8 cellular contexts compared by ENCODE assay signal in genomic region chr17:29619251-29619650, GRCh38. TPM values are rescaled to one million over a fixed set of nuclear protein-coding genes. Genes with fewer than 3 reads are reported as not detected.
A peak's percentile ranks its signal among the peaks of the same experiment; 100 is the strongest.
DNase-seq lines count a peak whose midpoint lies in the region; ATAC-seq, FAIRE-seq and TF ChIP-seq lines count a peak whose summit lies in the region.

No MANE protein-coding gene starts in this region.

- no peaks in the 10 kb centered on the region for H3K27me3 ChIP-seq in keratinocyte (ENCODE audit: control insufficient read depth, extremely low read depth, insufficient read depth, low read length)
- H3K27me3 ChIP-seq in body of pancreas = peaks cover 0 to 30% of the 10 kb centered on the region in 2 donors

- H3K4me1 Mint-ChIP-seq in Calu3 (ENCODE audit: low read depth, unreplicated experiment) (peaks cover 14% of the 10 kb centered on the region), HFFc6 (ENCODE audit: low read depth) (peaks cover 59% of the 10 kb centered on the region), T-cell (peaks cover 51 to 57% (median 51%) of the 10 kb centered on the region in 3 donors)
- peaks cover 48% of the 10 kb centered on the region for H3K4me1 Mint-ChIP-seq in activated CD4-positive, alpha-beta T cell treated with anti-CD3 and anti-CD28 coated beads, Interleukin-2, amount 10 ng/mL, durations not matched to agents 24 days and 14 days

- H3K4me2 ChIP-seq in keratinocyte (ENCODE audit: control insufficient read depth, extremely low read depth, insufficient read depth, low read depth, low read length) = no peak overlapping the region

- H3K27ac Mint-ChIP-seq in Calu3 (ENCODE audit: unreplicated experiment) (no peak overlapping the region), HFFc6 (no peak overlapping the region), T-cell (no peak overlapping the region)
- no peak overlapping the region for H3K27ac Mint-ChIP-seq in activated CD4-positive, alpha-beta T cell treated with anti-CD3 and anti-CD28 coated beads, Interleukin-2, amount 10 ng/mL, durations not matched to agents 24 days and 14 days

- H3K4me3 ChIP-seq in WI38 (ENCODE audit: low read depth, low read length) (no peak overlapping the region), keratinocyte (ENCODE audit: control insufficient read depth in 2 of 3, extremely low read depth in 1 of 3, insufficient read depth in 2 of 3, low read depth in 1 of 3, low read length in 3 of 3) (no peak overlapping the region), body of pancreas (no peak overlapping the region)

- H3K9ac ChIP-seq in keratinocyte (ENCODE audit: control insufficient read depth, extremely low read depth, insufficient read depth, low read length) = no peak overlapping the region

- no peak overlapping the region for H3K27ac ChIP-seq in keratinocyte (ENCODE audit: control insufficient read depth, insufficient read depth, low read length)
- H3K27ac ChIP-seq in body of pancreas = no peak overlapping the region

- dilution Hi-C loops in keratinocyte (cut with MboI; ENCODE audit: extremely low pct_ligation_motif_present, low sequenced_read_pairs) = no loop called here

- CTCF ChIA-PET in Calu3 (lab: Charles Lee) = no interaction called here
- CTCF ChIA-PET in T-cell (lab: Charles Lee) = interaction anchor here in 1 of 2 donors (0.6 kb wide), 1 partner anchor 49 kb away, joined by 3 read pairs; no protein-coding TSS in a partner anchor

- H3K9me3 Mint-ChIP-seq in Calu3 (ENCODE audit: low read depth, unreplicated experiment) (no peaks in the 10 kb centered on the region), HFFc6 (no peaks in the 10 kb centered on the region), T-cell (no peaks in the 10 kb centered on the region)
- H3K9me3 Mint-ChIP-seq in activated CD4-positive, alpha-beta T cell treated with anti-CD3 and anti-CD28 coated beads, Interleukin-2, amount 10 ng/mL, durations not matched to agents 24 days and 14 days = no peaks in the 10 kb centered on the region

- no peaks in the 10 kb centered on the region for H4K20me1 ChIP-seq in keratinocyte (ENCODE audit: control insufficient read depth, extremely low read depth, insufficient read depth, low read length)

- DNase-seq in Calu3 (peak; percentile 15), HFFc6 (peak; percentile 52), keratinocyte (ENCODE audit: low read depth, low spot score) (no peak), T-cell (no peak), body of pancreas (no peak), midbrain (lab: John Stamatoyannopoulos, UW) (no peak)
- DNase-seq in activated CD4-positive, alpha-beta T cell treated with anti-CD3 and anti-CD28 coated beads, Interleukin-2, amount 10 ng/mL, durations not matched to agents 24 days and 14 days = no peak

- H3K36me3 ChIP-seq in keratinocyte (ENCODE audit: control insufficient read depth in 2 of 2, extremely low read depth in 1 of 2, insufficient read depth in 2 of 2, low read length in 2 of 2) (peaks cover 0 to 5% of the 10 kb centered on the region in 2 experiments), body of pancreas (replicated peaks in 1 of 2; ENCODE audit: insufficient read depth in 1 of 2, low read depth in 2 of 2) (no peaks in the 10 kb centered on the region)

- no peak overlapping the region for H2AFZ ChIP-seq in keratinocyte (ENCODE audit: control insufficient read depth, low read length)

- no TSS peak for BruUV-seq in Calu3 (replicated peaks; lab: Mats Ljungman, UMichigan)

- H3K4me3 Mint-ChIP-seq in Calu3 (ENCODE audit: low read depth, unreplicated experiment) = no peak overlapping the region
- H3K4me3 Mint-ChIP-seq in HFFc6 = no peak overlapping the region
- no peak overlapping the region for H3K4me3 Mint-ChIP-seq in activated CD4-positive, alpha-beta T cell treated with anti-CD3 and anti-CD28 coated beads, Interleukin-2, amount 10 ng/mL, durations not matched to agents 24 days and 14 days
- no peak overlapping the region for H3K4me3 Mint-ChIP-seq in T-cell

- POLR2A ChIA-PET in T-cell (lab: Charles Lee) = no interaction called here

- peaks cover 23% of the 10 kb centered on the region for H3K79me2 ChIP-seq in keratinocyte (ENCODE audit: control insufficient read depth, insufficient read depth, low read length)

- intact Hi-C loops in Calu3 (cut with micrococcal nuclease; ENCODE audit: unreplicated experiment) (loop anchor here (5.0 kb wide), 1 partner anchor 37 kb away; no protein-coding TSS in a partner anchor), body of pancreas (cut with DNase I) (no loop called here)
- intact Hi-C loops in activated CD4-positive, alpha-beta T cell treated with anti-CD3 and anti-CD28 coated beads, Interleukin-2, amount 10 ng/mL, durations not matched to agents 24 days and 14 days (cut with micrococcal nuclease) = loop anchor here (5.0 kb wide), 1 partner anchor 313 kb away; the partner anchor contains the start of gene SSH2

- ATAC-seq in T-cell (replicated peaks in 1 of 4) (no peak), body of pancreas (no peak)

- TF ChIP-seq CTCF in Calu3 (IDR thresholded peaks at IDR 0.05; ENCODE audit: unreplicated experiment) = no peak
- peak; percentile 63 for TF ChIP-seq CTCF in HFFc6 (IDR thresholded peaks at IDR 0.05)
- TF ChIP-seq CTCF in WI38 (IDR thresholded peaks at IDR 0.05; ENCODE audit: low read depth, low read length) = peak; percentile 31; the same call in 1 of the 2 replicates
- peak; percentile 41 to 60 (median 48) for TF ChIP-seq CTCF in keratinocyte (optimal IDR thresholded peaks at IDR 0.05 in 1 of 3, IDR thresholded peaks at IDR 0.05 in 1 of 3, conservative IDR thresholded peaks at IDR 0.05 in 1 of 3; ENCODE audit: extremely low read depth in 1 of 3, insufficient read depth in 2 of 3, low read length in 3 of 3)
- TF ChIP-seq CTCF in body of pancreas (IDR thresholded peaks at IDR 0.05) = no peak

- H3K4me1 ChIP-seq in keratinocyte (ENCODE audit: control insufficient read depth, extremely low read depth, insufficient read depth, low read length) = peaks cover 76% of the 10 kb centered on the region
- peaks cover 53% of the 10 kb centered on the region for H3K4me1 ChIP-seq in body of pancreas

- no peak for FAIRE-seq in keratinocyte (lab: Jason Lieb, UNC)

- H3K9me1 ChIP-seq in keratinocyte (ENCODE audit: control insufficient read depth, extremely low read depth, insufficient read depth, low read length) = no peaks in the 10 kb centered on the region

- H3K36me3 Mint-ChIP-seq in Calu3 (ENCODE audit: insufficient read depth, unreplicated experiment) (peaks cover 20% of the 10 kb centered on the region), HFFc6 (ENCODE audit: low read depth) (no peaks in the 10 kb centered on the region), T-cell (no peaks in the 10 kb centered on the region)
- no peaks in the 10 kb centered on the region for H3K36me3 Mint-ChIP-seq in activated CD4-positive, alpha-beta T cell treated with anti-CD3 and anti-CD28 coated beads, Interleukin-2, amount 10 ng/mL, durations not matched to agents 24 days and 14 days (ENCODE audit: low read depth)

- no peak for TF ChIP-seq POLR2A in body of pancreas (IDR thresholded peaks at IDR 0.05)

- H3K9me3 ChIP-seq in keratinocyte (ENCODE audit: control insufficient read depth, low read depth, low read length) (no peaks in the 10 kb centered on the region), body of pancreas (no peaks in the 10 kb centered on the region)

- peaks cover 37% of the 10 kb centered on the region for H3K27me3 Mint-ChIP-seq in Calu3 (ENCODE audit: unreplicated experiment)
- peaks cover 2% of the 10 kb centered on the region for H3K27me3 Mint-ChIP-seq in HFFc6 (ENCODE audit: insufficient read depth)
- peaks cover 6% of the 10 kb centered on the region for H3K27me3 Mint-ChIP-seq in activated CD4-positive, alpha-beta T cell treated with anti-CD3 and anti-CD28 coated beads, Interleukin-2, amount 10 ng/mL, durations not matched to agents 24 days and 14 days
- no peaks in the 10 kb centered on the region for H3K27me3 Mint-ChIP-seq in T-cell

RNA-seq across cellular contexts. Expression of gene CORO6, which starts 3.5 kb away (rescaled TPM):
- total RNA-seq in Calu3 (2022) (0.47 and 0.49 TPM in 2 replicates), T-cell (1 to 10 TPM; 2.4 to 4.1 (median 3.6) TPM), body of pancreas (1 to 10 TPM; 2.3 to 5.6 TPM)
- 1 to 10 TPM; 4.6 to 6.1 (median 5.4) TPM for total RNA-seq in HFFc6 (2021; fragmentation: NEBNext Ultra II Directional; extraction: Animal tissue kit (Norgen Biotek cat#: 25700))
- polyA plus RNA-seq in keratinocyte = 20.5 to 50.9 TPM (median 28.8 TPM) in 3 replicates
- 6.6 TPM for polyA plus RNA-seq in keratinocyte (2011; ENCODE audit: low read depth)
- 9.2 and 10.8 TPM in 2 replicates for polyA plus RNA-seq in keratinocyte (2011; cell fraction: cytosol; rRNA removed)
- 191 and 224 TPM in 2 replicates for polyA plus RNA-seq in keratinocyte (2011; cell fraction: nucleus; rRNA removed)
- 14.6 and 16.8 TPM in 2 replicates for polyA plus RNA-seq in keratinocyte (2012; ENCODE audit: low replicate concordance)
- 34.8 to 68.4 TPM (median 42.9 TPM) in 3 replicates for polyA minus RNA-seq in keratinocyte
- 17.6 TPM for polyA minus RNA-seq in keratinocyte (2011; cell fraction: cytosol; rRNA and poly(A)+ RNA removed)
- 35.6 and 40.7 TPM in 2 replicates for polyA minus RNA-seq in keratinocyte (2011; cell fraction: nucleus; rRNA and poly(A)+ RNA removed)
- 5.6 and 6.4 TPM in 2 replicates for total RNA-seq in activated CD4-positive, alpha-beta T cell treated with anti-CD3 and anti-CD28 coated beads, Interleukin-2, amount 10 ng/mL, durations not matched to agents 24 days and 14 days

RNA-seq across cellular contexts. Expression of gene ANKRD13B, which starts 26.3 kb away (rescaled TPM):
- total RNA-seq in Calu3 (2022) (8.8 TPM in 2 replicates), T-cell (1 to 10 TPM; 1.7 to 6.4 (median 4.1) TPM), body of pancreas (1 to 10 TPM; 4.3 to 8.0 TPM)
- total RNA-seq in HFFc6 (2021; fragmentation: NEBNext Ultra II Directional; extraction: Animal tissue kit (Norgen Biotek cat#: 25700)) = 1 to 10 TPM; 1.9 to 4.3 (median 3.0) TPM
- polyA plus RNA-seq in keratinocyte = 3.7 to 6.5 TPM (median 5.0 TPM) in 3 replicates
- 3.7 TPM for polyA plus RNA-seq in keratinocyte (2011; ENCODE audit: low read depth)
- polyA plus RNA-seq in keratinocyte (2011; cell fraction: cytosol; rRNA removed) = 2.8 and 5.7 TPM in 2 replicates
- polyA plus RNA-seq in keratinocyte (2011; cell fraction: nucleus; rRNA removed) = 13.0 and 14.3 TPM in 2 replicates
- polyA plus RNA-seq in keratinocyte (2012; ENCODE audit: low replicate concordance) = 6.7 and 7.8 TPM in 2 replicates
- polyA minus RNA-seq in keratinocyte = 4.8 to 12.7 TPM (median 5.3 TPM) in 3 replicates
- 12.9 TPM for polyA minus RNA-seq in keratinocyte (2011; cell fraction: cytosol; rRNA and poly(A)+ RNA removed)
- 6.2 and 9.9 TPM in 2 replicates for polyA minus RNA-seq in keratinocyte (2011; cell fraction: nucleus; rRNA and poly(A)+ RNA removed)
- 43.1 and 49.8 TPM in 2 replicates for total RNA-seq in activated CD4-positive, alpha-beta T cell treated with anti-CD3 and anti-CD28 coated beads, Interleukin-2, amount 10 ng/mL, durations not matched to agents 24 days and 14 days

RNA-seq across cellular contexts. Expression of gene GIT1, which starts 29.8 kb away (rescaled TPM):
- total RNA-seq in Calu3 (2022) (46.3 and 47.7 TPM in 2 replicates), T-cell (10 to 100 TPM; 36.7 to 86.4 (median 71.8) TPM), body of pancreas (10 to 100 TPM; 26.7 to 34.3 TPM)
- 10 to 100 TPM; 24.1 to 29.7 (median 28.7) TPM for total RNA-seq in HFFc6 (2021; fragmentation: NEBNext Ultra II Directional; extraction: Animal tissue kit (Norgen Biotek cat#: 25700))
- 35.9 to 42.7 TPM (median 37.9 TPM) in 3 replicates for polyA plus RNA-seq in keratinocyte
- polyA plus RNA-seq in keratinocyte (2011; ENCODE audit: low read depth) = 34.5 TPM
- 26.3 and 43.3 TPM in 2 replicates for polyA plus RNA-seq in keratinocyte (2011; cell fraction: cytosol; rRNA removed)
- polyA plus RNA-seq in keratinocyte (2011; cell fraction: nucleus; rRNA removed) = 55.9 and 64.8 TPM in 2 replicates
- 28.3 and 36.4 TPM in 2 replicates for polyA plus RNA-seq in keratinocyte (2012; ENCODE audit: low replicate concordance)
- polyA minus RNA-seq in keratinocyte = 43.0 to 93.0 TPM (median 49.5 TPM) in 3 replicates
- polyA minus RNA-seq in keratinocyte (2011; cell fraction: cytosol; rRNA and poly(A)+ RNA removed) = 58.7 TPM
- polyA minus RNA-seq in keratinocyte (2011; cell fraction: nucleus; rRNA and poly(A)+ RNA removed) = 36.5 and 45.9 TPM in 2 replicates
- total RNA-seq in activated CD4-positive, alpha-beta T cell treated with anti-CD3 and anti-CD28 coated beads, Interleukin-2, amount 10 ng/mL, durations not matched to agents 24 days and 14 days = 91.3 and 91.4 TPM in 2 replicates

RNA-seq across cellular contexts. Expression of gene TP53I13, which starts 50.8 kb away (rescaled TPM):
- 32.8 and 35.1 TPM in 2 replicates for total RNA-seq in Calu3 (2022)
- total RNA-seq in HFFc6 (2021; fragmentation: NEBNext Ultra II Directional; extraction: Animal tissue kit (Norgen Biotek cat#: 25700)) = 10 to 100 TPM; 31.3 to 36.6 (median 35.3) TPM
- 11.9 to 34.7 TPM (median 14.5 TPM) in 3 replicates for polyA plus RNA-seq in keratinocyte
- polyA plus RNA-seq in keratinocyte (2011; ENCODE audit: low read depth) = 4.4 TPM
- 5.8 and 16.5 TPM in 2 replicates for polyA plus RNA-seq in keratinocyte (2011; cell fraction: cytosol; rRNA removed)
- 71.4 and 101 TPM in 2 replicates for polyA plus RNA-seq in keratinocyte (2011; cell fraction: nucleus; rRNA removed)
- polyA plus RNA-seq in keratinocyte (2012; ENCODE audit: low replicate concordance) = 17.7 and 24.8 TPM in 2 replicates
- 10.9 to 22.2 TPM (median 13.1 TPM) in 3 replicates for polyA minus RNA-seq in keratinocyte
- polyA minus RNA-seq in keratinocyte (2011; cell fraction: cytosol; rRNA and poly(A)+ RNA removed) = 39.5 TPM
- 21.7 and 26.6 TPM in 2 replicates for polyA minus RNA-seq in keratinocyte (2011; cell fraction: nucleus; rRNA and poly(A)+ RNA removed)
- total RNA-seq in activated CD4-positive, alpha-beta T cell treated with anti-CD3 and anti-CD28 coated beads, Interleukin-2, amount 10 ng/mL, durations not matched to agents 24 days and 14 days = 69.7 and 77.9 TPM in 2 replicates
- total RNA-seq in T-cell = 100 to 1,000 TPM in 3 of 5 donors, 10 to 100 TPM in 2; 56.0 to 166 (median 128) TPM
- total RNA-seq in body of pancreas = 10 to 100 TPM; 56.3 to 62.3 TPM

RNA-seq across cellular contexts. Expression of gene ABHD15, which starts 52.4 kb away (rescaled TPM):
- total RNA-seq in Calu3 (2022) = 12.5 and 12.9 TPM in 2 replicates
- total RNA-seq in HFFc6 (2021; fragmentation: NEBNext Ultra II Directional; extraction: Animal tissue kit (Norgen Biotek cat#: 25700)) = 1 to 10 TPM; 6.4 to 9.8 (median 7.0) TPM
- polyA plus RNA-seq in keratinocyte = 6.2 to 6.9 TPM (median 6.8 TPM) in 3 replicates
- 1.5 TPM for polyA plus RNA-seq in keratinocyte (2011; ENCODE audit: low read depth)
- polyA plus RNA-seq in keratinocyte (2011; cell fraction: cytosol; rRNA removed) = 5.3 and 5.5 TPM in 2 replicates
- 11.2 and 11.7 TPM in 2 replicates for polyA plus RNA-seq in keratinocyte (2011; cell fraction: nucleus; rRNA removed)
- polyA plus RNA-seq in keratinocyte (2012; ENCODE audit: low replicate concordance) = 2.8 and 7.5 TPM in 2 replicates
- polyA minus RNA-seq in keratinocyte = 9.9 to 13.5 TPM (median 13.0 TPM) in 3 replicates
- 12.3 TPM for polyA minus RNA-seq in keratinocyte (2011; cell fraction: cytosol; rRNA and poly(A)+ RNA removed)
- polyA minus RNA-seq in keratinocyte (2011; cell fraction: nucleus; rRNA and poly(A)+ RNA removed) = 12.8 and 13.8 TPM in 2 replicates
- 20.0 and 20.1 TPM in 2 replicates for total RNA-seq in activated CD4-positive, alpha-beta T cell treated with anti-CD3 and anti-CD28 coated beads, Interleukin-2, amount 10 ng/mL, durations not matched to agents 24 days and 14 days
- total RNA-seq in T-cell = 10 to 100 TPM in 4 of 5 donors, 1 to 10 TPM in 1; 7.9 to 23.1 (median 16.5) TPM
- total RNA-seq in body of pancreas = 10 to 100 TPM in 1 of 2 donors, 1 to 10 TPM in 1; 9.2 to 11.9 TPM

Comparison
In these comparisons a context has a peak if more than half of its experiments do, and no peak if none do; other contexts are left out.
1. DNase-seq: peak in Calu3 (single experiment) and HFFc6 (single experiment); none in keratinocyte (single experiment), activated CD4-positive, alpha-beta T cell treated with anti-CD3 and anti-CD28 coated beads, Interleukin-2, amount 10 ng/mL, durations not matched to agents 24 days and 14 days (single experiment), T-cell (0 of 34), body of pancreas (0 of 4) and midbrain (single experiment).
2. CTCF ChIP-seq: peak in HFFc6 (single experiment), WI38 (single experiment) and keratinocyte (3 of 3); none in Calu3 (single experiment) and body of pancreas (0 of 7).